Comparison of ENCODE assay signal across 18 cellular contexts in the genomic region with DNA sequence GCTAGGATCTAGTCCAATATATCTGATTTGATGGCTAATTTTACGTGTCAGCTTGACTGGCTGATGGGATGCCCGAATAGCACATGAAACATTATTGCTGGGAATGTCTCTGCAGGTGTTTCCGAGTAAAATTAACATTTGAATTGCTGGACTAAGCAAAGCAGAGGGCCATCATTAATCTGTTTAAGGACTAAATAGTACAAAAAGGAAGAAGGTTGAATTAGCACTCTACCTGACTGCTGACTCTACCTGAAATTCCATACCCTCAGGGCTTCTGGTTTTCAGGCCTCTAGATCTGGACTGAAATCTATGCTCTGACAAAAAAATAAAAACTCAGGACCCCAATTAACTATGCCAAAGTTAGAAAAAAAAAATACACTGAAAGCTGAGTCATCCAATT.
"Had no signal": no experiment of that assay in that cellular context is flagged by ENCODE, and none has a peak within 500 bp of the region (broad histone marks: within the 10 kb centered on the region; RNA-seq: fewer than 3 reads in every experiment).

No MANE protein-coding gene starts in this region.

- H3K36me3 ChIP-seq: esophagus squamous epithelium, gastroesophageal sphincter, neutrophil, right lobe of liver, suprapubic skin, thyroid gland had no signal

- H3K27me3 ChIP-seq: esophagus squamous epithelium, gastroesophageal sphincter, neutrophil, right lobe of liver, suprapubic skin, thyroid gland had no signal

- H3K4me3 ChIP-seq: esophagus squamous epithelium, gastroesophageal sphincter, mucosa of descending colon, psoas muscle, right lobe of liver, suprapubic skin, thyroid gland had no signal

- H3K4me1 ChIP-seq: esophagus squamous epithelium, gastroesophageal sphincter, psoas muscle, right lobe of liver, suprapubic skin, thyroid gland had no signal

- H3K9me3 ChIP-seq: esophagus squamous epithelium, gastroesophageal sphincter, mucosa of descending colon, neutrophil, psoas muscle, right lobe of liver, suprapubic skin, thyroid gland had no signal

- DNase-seq: effector memory CD8-positive, alpha-beta T cell; esophagus squamous epithelium; foreskin fibroblast; glutamatergic neuron; kidney glomerular epithelial cell; mucosa of descending colon; naive thymus-derived CD8-positive, alpha-beta T cell; psoas muscle; retina; right lobe of liver; stimulated activated CD4-positive, alpha-beta T cell treated with anti-CD3 and anti-CD28 coated beads, Interleukin-4, amount 100 ng/mL, for 1 hour; stimulated activated CD8-positive, alpha-beta memory T cell treated with anti-CD3 and anti-CD28 coated beads, Interleukin-4, amount 100 ng/mL, for 48 hours; stimulated activated naive CD8-positive, alpha-beta T cell treated with anti-CD3 and anti-CD28 coated beads, Interleukin-15, Interleukin-2, amounts not matched to agents 100 U/mL and 50 U/mL, for 24 hours; thyroid gland had no signal

- H3K27ac ChIP-seq: esophagus squamous epithelium, gastroesophageal sphincter, neutrophil, psoas muscle, right lobe of liver, suprapubic skin, thyroid gland had no signal

- ATAC-seq: effector memory CD8-positive, alpha-beta T cell; gastroesophageal sphincter; mucosa of descending colon; naive thymus-derived CD8-positive, alpha-beta T cell; psoas muscle; right lobe of liver; stimulated activated effector memory CD8-positive, alpha-beta T cell treated with anti-CD3 and anti-CD28 coated beads, Interleukin-12 subunit alpha, Interleukin-12 subunit beta, amount 100 ng/mL, for 72 hours; stimulated activated naive CD8-positive, alpha-beta T cell treated with anti-CD3 and anti-CD28 coated beads, Interleukin-15, Interleukin-2, amounts not matched to agents 100 U/mL and 50 U/mL, for 24 hours had no signal
